Comparison of ENCODE assay signal across 22 cellular contexts in genomic region chr5:172791726-172792445, GRCh38. TPM values are rescaled to one million over a fixed set of nuclear protein-coding genes. Genes with fewer than 3 reads are reported as not detected.
DNase-seq lines count a peak whose midpoint lies in the region; ATAC-seq and TF ChIP-seq lines count a peak whose summit lies in the region.
"Had no signal": no experiment of that assay in that cellular context is flagged by ENCODE, and none has a peak within 500 bp of the region (broad histone marks: within the 10 kb centered on the region; RNA-seq: fewer than 3 reads in every experiment).

No MANE protein-coding gene starts in this region.

- no peaks in the 10 kb centered on the region for H3K36me3 Mint-ChIP-seq in neural crest cell (ENCODE audit: low read depth)
- H3K36me3 Mint-ChIP-seq: naive B cell had no signal

- H4K20me1 ChIP-seq in OCI-LY7 (ENCODE audit: insufficient read depth, low read length) = no peaks in the 10 kb centered on the region

- CTCF ChIA-PET in OCI-LY7 (lab: Charles Lee; ENCODE audit: unreplicated experiment) = no interaction called here

- no peak for TF ChIP-seq CTCF in ascending aorta (IDR thresholded peaks at IDR 0.05)
- no peak for TF ChIP-seq CTCF in neural crest cell (conservative IDR thresholded peaks at IDR 0.05)
- TF ChIP-seq CTCF in thoracic aorta (IDR thresholded peaks at IDR 0.05) = no peak
- TF ChIP-seq CTCF in OCI-LY7 (conservative IDR thresholded peaks at IDR 0.05; ENCODE audit: low read length) = no peak

- H3K36me3 ChIP-seq in ascending aorta (no peaks in the 10 kb centered on the region), thoracic aorta (no peaks in the 10 kb centered on the region), OCI-LY7 (ENCODE audit: insufficient read depth, low read length) (no peaks in the 10 kb centered on the region)
- H3K36me3 ChIP-seq: brain microvascular endothelial cell, HAP-1, pancreas had no signal

- H3K4me3 ChIP-seq in ascending aorta (no peak overlapping the region), thoracic aorta (no peak overlapping the region), OCI-LY7 (ENCODE audit: low read depth, low read length, poor library complexity, severe bottlenecking) (no peak overlapping the region)
- H3K4me3 ChIP-seq: HAP-1, pancreas had no signal

- H3K27ac Mint-ChIP-seq in neural crest cell (ENCODE audit: unreplicated experiment) = peak overlapping the region; percentile 27
- H3K27ac Mint-ChIP-seq: activated B cell treated with CpG ODN at 0.5 μM for 24 hours had no signal

- H3K27me3 Mint-ChIP-seq in neural crest cell (ENCODE audit: low read depth) = no peaks in the 10 kb centered on the region
- H3K27me3 Mint-ChIP-seq: activated B cell treated with CpG ODN at 0.5 μM for 24 hours, naive B cell had no signal

- peaks cover 20% of the 10 kb centered on the region for H3K4me1 Mint-ChIP-seq in neural crest cell

- no peak for ATAC-seq in thoracic aorta (ENCODE audit: insufficient number of reproducible peaks, low FRiP score, low read depth)
- ATAC-seq in HG03342 (IDR thresholded peaks at IDR 0.05; ENCODE audit: unreplicated experiment) = no peak
- ATAC-seq: pancreas, Right ventricle myocardium inferior, sciatic nerve had no signal

- H3K79me2 ChIP-seq in OCI-LY7 (ENCODE audit: insufficient read depth, low read depth, low read length) = no peaks in the 10 kb centered on the region

- H3K4me2 ChIP-seq in OCI-LY7 (ENCODE audit: low read length) = no peak overlapping the region

- no peak overlapping the region for H2AFZ ChIP-seq in OCI-LY7 (ENCODE audit: low read length)

- POLR2A ChIA-PET in OCI-LY7 (lab: Charles Lee) = interaction anchor here (0.6 to 1.0 kb wide), 2 partner anchors 10 to 16 kb away, joined by 3 to 7 read pairs; no protein-coding TSS in a partner anchor

- no peaks in the 10 kb centered on the region for H3K9me3 Mint-ChIP-seq in neural crest cell
- H3K9me3 Mint-ChIP-seq: activated B cell treated with CpG ODN at 0.5 μM for 24 hours, naive B cell had no signal

- H3K27ac ChIP-seq in ascending aorta (peak overlapping the region; percentile 94 to 95), thoracic aorta (peak overlapping the region; percentile 95 to 96), OCI-LY7 (ENCODE audit: low read depth, low read length, poor library complexity, severe bottlenecking) (no peak overlapping the region)
- H3K27ac ChIP-seq: brain microvascular endothelial cell, pancreas had no signal

- DNase-seq in ELR (ENCODE audit: low read depth) = peak; percentile 47
- DNase-seq in ascending aorta (ENCODE audit: low spot score in 2 of 2) = peak in 1 of 2 donors; percentile 64
- DNase-seq in neural crest cell (ENCODE audit: low read depth, low spot score) = no peak
- DNase-seq in thoracic aorta (ENCODE audit: low spot score) = no peak
- DNase-seq in OCI-LY7 (ENCODE audit: low spot score) = no peak
- DNase-seq in central memory CD4-positive, alpha-beta T cell = no peak
- no peak for DNase-seq in putamen (ENCODE audit: low spot score)
- DNase-seq: activated B cell treated with CpG ODN at 0.5 μM for 24 hours; activated CD4-positive, alpha-beta T cell treated with anti-CD3 and anti-CD28 coated beads, Interleukin-2, amount 50 U/mL, for 48 hours; activated CD8-positive, alpha-beta memory T cell treated with anti-CD3 and anti-CD28 coated beads, Interleukin-2, amount 50 U/mL, for 48 hours; brain microvascular endothelial cell; kidney glomerular epithelial cell; naive B cell; NCI-H2171; pancreas; stimulated activated CD4-positive, alpha-beta T cell treated with anti-CD3 and anti-CD28 coated beads, Interleukin-1b, Interleukin-23, amount 100 ng/mL, for 48 hours; T-helper 9 cell had no signal

- no peak overlapping the region for H3K4me3 Mint-ChIP-seq in neural crest cell
- H3K4me3 Mint-ChIP-seq: activated B cell treated with CpG ODN at 0.5 μM for 24 hours, CD14-positive monocyte, naive B cell had no signal

- no peaks in the 10 kb centered on the region for H3K9me2 ChIP-seq in OCI-LY7 (ENCODE audit: insufficient read depth, low read length)

- BruUV-seq in OCI-LY7 (replicated peaks; lab: Mats Ljungman, UMichigan) = no TSS peak

- intact Hi-C loops in ascending aorta (cut with DNase I) = no loop called here
- intact Hi-C loops in OCI-LY7 (cut with micrococcal nuclease; ENCODE audit: unreplicated experiment) = no loop called here

- H3K27me3 ChIP-seq in ascending aorta (no peaks in the 10 kb centered on the region), thoracic aorta (replicated peaks; ENCODE audit: insufficient read depth) (no peaks in the 10 kb centered on the region)
- H3K27me3 ChIP-seq: brain microvascular endothelial cell, pancreas had no signal

- no peaks in the 10 kb centered on the region for H3K9me3 ChIP-seq in ascending aorta
- no peaks in the 10 kb centered on the region for H3K9me3 ChIP-seq in thoracic aorta
- H3K9me3 ChIP-seq in OCI-LY7 (ENCODE audit: low read length) = no peaks in the 10 kb centered on the region
- H3K9me3 ChIP-seq: HAP-1, pancreas had no signal

- H3K4me1 ChIP-seq in ascending aorta = peaks cover 32 to 77% of the 10 kb centered on the region in 2 donors
- peaks cover 38 to 88% of the 10 kb centered on the region in 2 donors for H3K4me1 ChIP-seq in thoracic aorta (ENCODE audit: control insufficient read depth in 1 of 2, low read depth in 2 of 2)
- H3K4me1 ChIP-seq in OCI-LY7 (ENCODE audit: insufficient read depth, low read length, poor library complexity, severe bottlenecking) = no peaks in the 10 kb centered on the region
- H3K4me1 ChIP-seq: HAP-1 had no signal

RNA-seq across cellular contexts. Expression of gene DUSP1, which starts 20.9 kb away (rescaled TPM):
- total RNA-seq in ascending aorta (3,919 TPM), neural crest cell (20.6 and 20.9 TPM in 2 replicates), thoracic aorta (1,000 to 10,000 TPM in 1 of 2 donors, 100 to 1,000 TPM in 1; 813 to 3,699 TPM), OCI-LY7 (2022) (4.5 and 5.3 TPM in 2 replicates)
- total RNA-seq in OCI-LY7 (2014; rRNA removed; shearing (Covaris generic)) = 5.3 and 7.0 TPM in 2 replicates

RNA-seq across cellular contexts. Expression of gene ERGIC1, which starts 42.2 kb away (rescaled TPM):
- total RNA-seq in ascending aorta = 184 TPM
- total RNA-seq in neural crest cell = 106 and 108 TPM in 2 replicates
- 100 to 1,000 TPM; 141 to 230 TPM for total RNA-seq in thoracic aorta
- total RNA-seq in OCI-LY7 (2014; rRNA removed; shearing (Covaris generic)) = 101 and 125 TPM in 2 replicates
- total RNA-seq in OCI-LY7 (2022) = 178 and 201 TPM in 2 replicates

Comparison
In these comparisons a context has a peak if more than half of its experiments do, and no peak if none do; other contexts are left out.
1. RNA of gene DUSP1, which starts 20.9 kb away (total RNA-seq): 3,919 TPM in ascending aorta (single experiment) and 813 to 3,699 TPM in thoracic aorta; 20.6 to 20.9 TPM in neural crest cell and 4.5 to 7.0 TPM in OCI-LY7; every median in the first group is over 10 times any median in the second.